Comparison of ENCODE assay signal across 1 cellular context in genomic region chr5:75536147-75536546, GRCh38.
A peak's percentile ranks its signal among the peaks of the same experiment; 100 is the strongest.
TF ChIP-seq lines count a peak whose summit lies in the region.

No MANE protein-coding gene starts in this region.

TF ChIP-seq in HepG2, 621 proteins besides CTCF, POLR2A, EP300 and RAD21:
- TF ChIP-seq SNAPC2 (CRISPR knock-in tag; IDR thresholded peaks at IDR 0.05) (no peak), RFX1 (IDR thresholded peaks at IDR 0.05) (peak; percentile 20; the same call in 1 of the 2 replicates), NR1H2 (CRISPR knock-in tag; IDR thresholded peaks at IDR 0.05; ENCODE audit: borderline replicate concordance, low read depth) (no peak), ZMYM3 (CRISPR knock-in tag; IDR thresholded peaks at IDR 0.05) (no peak), NR2F1 (CRISPR knock-in tag; IDR thresholded peaks at IDR 0.05) (no peak), HMG20B (CRISPR knock-in tag; conservative IDR thresholded peaks at IDR 0.05) (no peak), JDP2 (CRISPR knock-in tag; IDR thresholded peaks at IDR 0.05; ENCODE audit: borderline replicate concordance) (no peak), MNT (IDR thresholded peaks at IDR 0.05) (no peak), ZNF207 (IDR thresholded peaks at IDR 0.05; ENCODE audit: borderline replicate concordance) (no peak)
